20 cellular contexts compared by ENCODE assay signal in genomic region chr11:112885744-112886706, GRCh38.
DNase-seq lines count a peak whose midpoint lies in the region; FAIRE-seq and TF ChIP-seq lines count a peak whose summit lies in the region.
"Had no signal": no experiment of that assay in that cellular context is flagged by ENCODE, and none has a peak within 500 bp of the region (broad histone marks: within the 10 kb centered on the region; RNA-seq: fewer than 3 reads in every experiment).

No MANE protein-coding gene starts in this region.

- H3K9me3 ChIP-seq in H1 (ENCODE audit: insufficient read depth in 2 of 2, low read depth in 1 of 2, low read length in 1 of 2) (no peaks in the 10 kb centered on the region), neuronal stem cell (replicated peaks in 1 of 2; ENCODE audit: control insufficient read depth in 2 of 2, insufficient read depth in 1 of 2, low read depth in 1 of 2, low read length in 2 of 2) (no peaks in the 10 kb centered on the region), Karpas-422 (ENCODE audit: low read length) (no peaks in the 10 kb centered on the region)
- H3K9me3 ChIP-seq: BLaER1, heart right ventricle, psoas muscle had no signal

- H3K27me3 ChIP-seq in H1 (replicated peaks in 1 of 4; ENCODE audit: control insufficient read depth in 3 of 4, extremely low read depth in 1 of 4, insufficient read depth in 3 of 4, low read length in 3 of 4) = peaks cover 0 to 5% (median 2%) of the 10 kb centered on the region in 4 experiments; a peak in 4 of 7 replicates
- no peaks in the 10 kb centered on the region for H3K27me3 ChIP-seq in neuronal stem cell (ENCODE audit: control insufficient read depth in 3 of 3, insufficient read depth in 3 of 3, low read depth in 1 of 3, low read length in 3 of 3)
- no peaks in the 10 kb centered on the region for H3K27me3 ChIP-seq in Karpas-422 (ENCODE audit: low read length)
- H3K27me3 ChIP-seq: BLaER1, dorsolateral prefrontal cortex, heart right ventricle had no signal

- no peaks in the 10 kb centered on the region for H4K20me1 ChIP-seq in H1 (replicated peaks in 1 of 2; ENCODE audit: control insufficient read depth in 1 of 2, insufficient read depth in 2 of 2, low read length in 2 of 2)
- H4K20me1 ChIP-seq in Karpas-422 (ENCODE audit: insufficient read depth, low read depth, low read length) = no peaks in the 10 kb centered on the region
- H4K20me1 ChIP-seq: BLaER1 had no signal

- DNase-seq in NCI-H2196 (lab: John Stamatoyannopoulos, UW; ENCODE audit: unreplicated experiment) (peak; percentile 11), NCI-H2196 treated with DMSO at 0.1 percent for 48 hours (lab: John Stamatoyannopoulos, UW; ENCODE audit: unreplicated experiment) (no peak), NCI-H2029 treated with DMSO at 0.1 percent for 48 hours (lab: John Stamatoyannopoulos, UW) (peak; percentile 70), H1 (ENCODE audit: low read depth in 1 of 2, low spot score in 2 of 2) (no peak), neuronal stem cell (ENCODE audit: low spot score) (no peak), Karpas-422 (no peak), activated gamma-delta T cell treated with Interleukin-2 at 50 U/mL for 16 hours (no peak), COLO829 (ENCODE audit: low spot score) (no peak)
- DNase-seq: activated CD4-positive, alpha-beta T cell treated with anti-CD3 and anti-CD28 coated beads for 4 hours; activated naive CD4-positive, alpha-beta T cell treated with anti-CD3 and anti-CD28 coated beads for 36 hours; activated T-cell treated with anti-CD3 and anti-CD28 coated beads, Interleukin-2, amount 50 U/mL, for 48 hours; dorsolateral prefrontal cortex; heart right ventricle; psoas muscle; stimulated activated CD4-positive, alpha-beta T cell treated with anti-CD3 and anti-CD28 coated beads, Interleukin-1b, Interleukin-23, amount 100 ng/mL, for 48 hours; substantia nigra had no signal

- no peak overlapping the region for H2BK20ac ChIP-seq in H1 (ENCODE audit: low read length)

- H3K9ac ChIP-seq in H1 (replicated peaks in 1 of 4; ENCODE audit: extremely low read depth in 1 of 4, low read depth in 3 of 4, low read length in 3 of 4) (no peak overlapping the region), neuronal stem cell (ENCODE audit: low read depth, low read length, poor library complexity) (no peak overlapping the region), Karpas-422 (ENCODE audit: low read length) (no peak overlapping the region)
- H3K9ac ChIP-seq: BLaER1 had no signal

- no peak for TF ChIP-seq RAD21 in H1 (IDR thresholded peaks at IDR 0.05 in 1 of 2, conservative IDR thresholded peaks at IDR 0.05 in 1 of 2; ENCODE audit: low read depth in 2 of 2, low read length in 2 of 2)

- no peak for TF ChIP-seq CTCF in H1 (IDR thresholded peaks at IDR 0.05; ENCODE audit: control extremely low read depth in 1 of 3, insufficient read depth in 1 of 3, low read depth in 1 of 3, low read length in 3 of 3)

- H3K79me1 ChIP-seq in H1 (ENCODE audit: low read depth, low read length) (no peaks in the 10 kb centered on the region; the same call in 1 of the 2 replicates), neuronal stem cell (ENCODE audit: low read depth, low read length) (no peaks in the 10 kb centered on the region)

- no peak overlapping the region for H3K4me3 ChIP-seq in H1 (ENCODE audit: extremely low read depth in 1 of 4, insufficient read depth in 2 of 4, low read depth in 3 of 4, low read length in 4 of 4)
- no peak overlapping the region for H3K4me3 ChIP-seq in neuronal stem cell (ENCODE audit: low read length in 2 of 2)
- H3K4me3 ChIP-seq in Karpas-422 (ENCODE audit: low read length) = no peak overlapping the region
- H3K4me3 ChIP-seq: BLaER1, heart right ventricle, psoas muscle had no signal

- H3K79me2 ChIP-seq in H1 (ENCODE audit: control insufficient read depth in 1 of 2, insufficient read depth in 2 of 2, low read length in 2 of 2) = no peaks in the 10 kb centered on the region
- no peaks in the 10 kb centered on the region for H3K79me2 ChIP-seq in Karpas-422 (ENCODE audit: low read length)

- H2BK5ac ChIP-seq in H1 (ENCODE audit: low read depth, low read length) (no peak overlapping the region), neuronal stem cell (ENCODE audit: low read length) (no peak overlapping the region)

- no peak overlapping the region for H3K18ac ChIP-seq in H1 (ENCODE audit: extremely low read depth, low read length)
- peak overlapping the region; percentile 2 for H3K18ac ChIP-seq in neuronal stem cell (ENCODE audit: low read length)

- H3K27ac ChIP-seq in H1 (ENCODE audit: low read depth, low read length) (no peak overlapping the region), neuronal stem cell (replicated peaks; ENCODE audit: low read length) (no peak overlapping the region), Karpas-422 (ENCODE audit: low read length) (no peak overlapping the region)
- H3K27ac ChIP-seq: BLaER1, epithelial cell of prostate, heart right ventricle, psoas muscle had no signal

- H4K8ac ChIP-seq in H1 (ENCODE audit: extremely low read depth, insufficient read depth, low read length) (peak overlapping the region; percentile 51; the same call in 1 of the 2 replicates), neuronal stem cell (ENCODE audit: low read depth, low read length) (no peak overlapping the region)

- FAIRE-seq in H1 (lab: Jason Lieb, UNC) = no peak
- FAIRE-seq: D721Med, G401.6 had no signal

- CTCF ChIA-PET in H1 (lab: Charles Lee; ENCODE audit: partially characterized antibody) = no interaction called here

- no peak overlapping the region for H3K4me2 ChIP-seq in H1 (ENCODE audit: insufficient read depth in 1 of 2, low read depth in 2 of 2, low read length in 2 of 2)
- H3K4me2 ChIP-seq in neuronal stem cell (ENCODE audit: insufficient read depth, low read length, poor library complexity, severe bottlenecking) = no peak overlapping the region
- no peak overlapping the region for H3K4me2 ChIP-seq in Karpas-422 (ENCODE audit: low read depth, low read length, poor library complexity, severe bottlenecking)
- H3K4me2 ChIP-seq: BLaER1 had no signal

- H2BK12ac ChIP-seq in H1 (ENCODE audit: low read depth, low read length) (no peak overlapping the region), neuronal stem cell (ENCODE audit: low read length) (no peak overlapping the region)

- TF ChIP-seq EP300 in H1 (IDR thresholded peaks at IDR 0.05; ENCODE audit: borderline replicate concordance in 1 of 2, low read depth in 2 of 2, low read length in 2 of 2) = no peak

- H2AK5ac ChIP-seq in H1 (ENCODE audit: low read depth, low read length) (no peak overlapping the region), neuronal stem cell (ENCODE audit: low read depth, low read length) (no peak overlapping the region)

- POLR2A ChIA-PET in H1 (lab: Charles Lee; ENCODE audit: partially characterized antibody) = no interaction called here

- WGBS in H1 (ENCODE audit: extremely low coverage in 1 of 2, insufficient coverage in 1 of 2, insufficient read length in 1 of 2, insufficient replicate concordance in 2 of 2, low coverage in 1 of 2, low lambda C conversion rate in 2 of 2, missing lambda C conversion rate in 1 of 2), 2 experiments = 85% methylated on average over 11 of the region's 11 CpGs; no CpG with 5 or more reads in 1 of the 2 experiments
- no CpG with 5 or more reads among the region's 11 CpGs for WGBS in neuronal stem cell (ENCODE audit: extremely low coverage in 2 of 2, insufficient read length in 2 of 2, insufficient replicate concordance in 1 of 2), 2 donors

- H3K23me2 ChIP-seq in H1 (ENCODE audit: low read depth, low read length) = no peaks in the 10 kb centered on the region

- no peak overlapping the region for H2BK15ac ChIP-seq in H1 (ENCODE audit: low read length)
- no peak overlapping the region for H2BK15ac ChIP-seq in neuronal stem cell (ENCODE audit: low read length)

- no peak overlapping the region for H3K14ac ChIP-seq in H1 (ENCODE audit: insufficient read length)
- no peak overlapping the region for H3K14ac ChIP-seq in neuronal stem cell (ENCODE audit: low read length)

- H3K9me2 ChIP-seq in Karpas-422 (replicated peaks; ENCODE audit: insufficient read depth, low read length) = no peaks in the 10 kb centered on the region

- H3K4me1 ChIP-seq in H1 (replicated peaks in 1 of 4; ENCODE audit: control insufficient read depth in 3 of 4, insufficient read depth in 4 of 4, low read length in 3 of 4) (no peaks in the 10 kb centered on the region; a peak in 1 of 7 replicates), neuronal stem cell (ENCODE audit: control insufficient read depth in 2 of 2, insufficient read depth in 1 of 2, low read depth in 1 of 2, low read length in 2 of 2) (peaks cover 0 to 3% of the 10 kb centered on the region in 2 donors), Karpas-422 (ENCODE audit: low read length) (no peaks in the 10 kb centered on the region)
- H3K4me1 ChIP-seq: psoas muscle had no signal

- no peak overlapping the region for H4K91ac ChIP-seq in H1 (replicated peaks; ENCODE audit: insufficient read length, low read length)
- no peak overlapping the region for H4K91ac ChIP-seq in neuronal stem cell (ENCODE audit: low read depth, low read length, poor library complexity)

- no peak overlapping the region for H2AFZ ChIP-seq in H1 (ENCODE audit: low read length)
- no peak overlapping the region for H2AFZ ChIP-seq in neuronal stem cell (ENCODE audit: low read length)
- no peak overlapping the region for H2AFZ ChIP-seq in Karpas-422 (ENCODE audit: low read length)

- H3K4ac ChIP-seq in H1 (replicated peaks; ENCODE audit: insufficient read length, low read depth, low read length) = no peak overlapping the region
- H3K4ac ChIP-seq in neuronal stem cell (ENCODE audit: low read length) = no peak overlapping the region

- H3K23ac ChIP-seq in H1 (ENCODE audit: insufficient read length) (no peak overlapping the region), neuronal stem cell (ENCODE audit: low read depth, low read length, poor library complexity) (no peak overlapping the region)

- H4K5ac ChIP-seq in H1 (ENCODE audit: insufficient read length, low read depth, low read length) = no peak overlapping the region

- TF ChIP-seq POLR2A in H1 (IDR thresholded peaks at IDR 0.05; ENCODE audit: control extremely low read depth in 1 of 2, low read depth in 2 of 2, low read length in 2 of 2) = no peak

- H3K36me3 ChIP-seq in H1 (ENCODE audit: control insufficient read depth in 2 of 4, insufficient read depth in 4 of 4, low read length in 3 of 4) (no peaks in the 10 kb centered on the region), neuronal stem cell (replicated peaks in 1 of 2; ENCODE audit: control insufficient read depth in 2 of 2, insufficient read depth in 2 of 2, low read length in 2 of 2) (no peaks in the 10 kb centered on the region), Karpas-422 (ENCODE audit: insufficient read depth, low read length) (no peaks in the 10 kb centered on the region)
- H3K36me3 ChIP-seq: BLaER1, heart right ventricle had no signal

- H2BK120ac ChIP-seq in H1 (replicated peaks; ENCODE audit: low read depth, low read length) = no peak overlapping the region
- H2BK120ac ChIP-seq in neuronal stem cell (ENCODE audit: low read depth, low read length) = no peak overlapping the region

- no peak overlapping the region for H3K56ac ChIP-seq in H1 (replicated peaks; ENCODE audit: insufficient read length, low read depth, low read length)

TF ChIP-seq in H1, 55 proteins besides CTCF, POLR2A, EP300 and RAD21 (continues in another document):
- TF ChIP-seq EGR1 (IDR thresholded peaks at IDR 0.05; ENCODE audit: borderline replicate concordance, low read depth, low read length) (no peak), SIRT6 (IDR thresholded peaks at IDR 0.05; ENCODE audit: low read length) (no peak)

Comparison
In these comparisons a context has a peak if more than half of its experiments do, and no peak if none do; other contexts are left out.
1. DNase-seq: peak in NCI-H2196 (single experiment) and NCI-H2029 treated with DMSO at 0.1 percent for 48 hours (single experiment); none in NCI-H2196 treated with DMSO at 0.1 percent for 48 hours (single experiment), H1 (0 of 2), neuronal stem cell (single experiment), Karpas-422 (single experiment), activated gamma-delta T cell treated with Interleukin-2 at 50 U/mL for 16 hours (single experiment) and COLO829 (single experiment).